In the genomic region with DNA sequence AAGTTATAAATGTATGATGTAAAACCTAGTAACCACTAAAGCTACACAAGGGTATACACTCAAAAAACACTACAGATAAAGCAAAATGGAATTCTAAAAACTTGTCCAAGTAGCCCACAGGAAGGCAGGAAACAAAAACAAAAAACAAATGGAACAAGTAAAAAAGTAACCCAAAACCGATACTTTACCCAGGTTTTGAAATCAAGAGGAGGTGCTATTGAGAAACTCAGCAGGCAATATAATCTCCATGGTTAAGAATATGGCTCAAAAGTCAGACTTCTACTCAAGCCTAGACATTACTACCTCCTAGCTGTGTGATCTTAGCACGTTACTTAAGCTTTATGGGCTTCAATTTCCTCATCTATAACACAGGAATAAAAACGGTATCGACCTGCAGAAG, we compare ENCODE assay signal across 22 cellular contexts.
"Had no signal": no experiment of that assay in that cellular context is flagged by ENCODE, and none has a peak within 500 bp of the region (broad histone marks: within the 10 kb centered on the region; RNA-seq: fewer than 3 reads in every experiment).

No MANE protein-coding gene starts in this region.

- H3K9me3 ChIP-seq: adrenal gland, mucosa of descending colon, prostate gland, right atrium auricular region, SK-N-SH, stomach, testis, upper lobe of left lung had no signal

- H3K4me1 ChIP-seq: neural progenitor cell, prostate gland, right atrium auricular region, stomach, testis, upper lobe of left lung had no signal

- H3K4me3 ChIP-seq: adrenal gland, cardiac muscle cell, mucosa of descending colon, neural progenitor cell, prostate gland, right atrium auricular region, stomach, testis, upper lobe of left lung had no signal

- H3K27ac Mint-ChIP-seq: activated naive CD4-positive, alpha-beta T cell treated with anti-CD3 and anti-CD28 coated beads for 36 hours; activated T-helper 2 cell treated with anti-CD3 and anti-CD28 coated beads, Interferon-gamma antibody, Interleukin-2, Interleukin-4, amounts not matched to agents 10 μg/mL and 5 μg/mL and 100 μg/mL, durations not matched to agents 14 hours and 24 hours and 36 hours; endodermal cell; memory B cell; neural progenitor cell had no signal

- H3K27ac ChIP-seq: adrenal gland, cardiac muscle cell, epithelial cell of prostate, neural progenitor cell, prostate gland, right atrium auricular region, stomach, testis, upper lobe of left lung had no signal

- H3K4me1 Mint-ChIP-seq: endodermal cell, neural progenitor cell had no signal

- H3K27me3 Mint-ChIP-seq: memory B cell, naive B cell had no signal

- DNase-seq: activated naive CD4-positive, alpha-beta T cell treated with anti-CD3 and anti-CD28 coated beads for 36 hours; activated T-cell treated with anti-CD3 and anti-CD28 coated beads for 4 hours; adrenal gland; endodermal cell; kidney glomerular epithelial cell; mucosa of descending colon; naive B cell; SK-N-SH; stimulated activated CD4-positive, alpha-beta T cell treated with anti-CD3 and anti-CD28 coated beads, Interleukin-15, amount 100 ng/mL, for 24 hours; stimulated activated CD4-positive, alpha-beta T cell treated with anti-CD3 and anti-CD28 coated beads, Interleukin-2, amount 100 ng/mL, for 48 hours; stomach; T1000; testis; upper lobe of left lung had no signal

- H3K36me3 ChIP-seq: neural progenitor cell, prostate gland had no signal

- H3K4me3 Mint-ChIP-seq: activated naive CD4-positive, alpha-beta T cell treated with anti-CD3 and anti-CD28 coated beads for 36 hours; endodermal cell; memory B cell; naive B cell; neural progenitor cell had no signal

- H3K27me3 ChIP-seq: adrenal gland, cardiac muscle cell, neural progenitor cell, right atrium auricular region, stomach, testis, upper lobe of left lung had no signal

- H3K9me3 Mint-ChIP-seq: activated naive CD4-positive, alpha-beta T cell treated with anti-CD3 and anti-CD28 coated beads for 36 hours; activated T-helper 2 cell treated with anti-CD3 and anti-CD28 coated beads, Interferon-gamma antibody, Interleukin-2, Interleukin-4, amounts not matched to agents 10 μg/mL and 5 μg/mL and 100 μg/mL, durations not matched to agents 14 hours and 24 hours and 36 hours; endodermal cell; memory B cell; naive B cell; neural progenitor cell had no signal

- ATAC-seq: activated CD4-positive, CD25-positive, alpha-beta regulatory T cell treated with anti-CD3 and anti-CD28 coated beads, Interleukin-2, amount 50 U/mL, for 24 hours; mucosa of descending colon had no signal
